In genomic region chr2:221468288-221468687, GRCh38 we compare ENCODE assay signal across 17 cellular contexts.
"Had no signal": no experiment of that assay in that cellular context is flagged by ENCODE, and none has a peak within 500 bp of the region (broad histone marks: within the 10 kb centered on the region; RNA-seq: fewer than 3 reads in every experiment).

No MANE protein-coding gene starts in this region.

- H3K4me3 ChIP-seq: colonic mucosa, thoracic aorta, upper lobe of left lung had no signal

- H3K36me3 ChIP-seq: brain microvascular endothelial cell, colonic mucosa, thoracic aorta, upper lobe of left lung had no signal

- H3K9me3 ChIP-seq: colonic mucosa, thoracic aorta, upper lobe of left lung had no signal

- H3K4me1 ChIP-seq: colonic mucosa had no signal

- H3K27me3 ChIP-seq: brain microvascular endothelial cell, colonic mucosa, upper lobe of left lung had no signal

- H3K27ac ChIP-seq: brain microvascular endothelial cell, colonic mucosa had no signal

- ATAC-seq: activated CD8-positive, alpha-beta T cell treated with anti-CD3 and anti-CD28 coated beads, Interleukin-2, amount 10 ng/mL, durations not matched to agents 7 days and 5 days; naive thymus-derived CD8-positive, alpha-beta T cell; stimulated activated naive B cell treated with anti-CD40 and anti-IgM and Interleukin-4, amounts not matched to agents 10 μg/mL and 1 μg/mL and 100 μg/mL, for 72 hours had no signal

- DNase-seq: activated B cell treated with CpG ODN at 0.5 μM for 24 hours; activated CD4-positive, alpha-beta T cell treated with anti-CD3 and anti-CD28 coated beads, Interleukin-2, amount 10 ng/mL, durations not matched to agents 7 days and 5 days; activated CD8-positive, alpha-beta T cell treated with anti-CD3 and anti-CD28 coated beads, Interleukin-2, amount 10 ng/mL, durations not matched to agents 7 days and 5 days; activated naive CD4-positive, alpha-beta T cell treated with anti-CD3 and anti-CD28 coated beads, Interleukin-2, amount 50 U/mL, for 16 hours; activated T-cell treated with anti-CD3 and anti-CD28 coated beads, Interleukin-2, amount 50 U/mL, for 24 hours; aorta; central memory CD4-positive, alpha-beta T cell; colonic mucosa; left ventricle myocardium superior; naive thymus-derived CD8-positive, alpha-beta T cell; occipital lobe; retina; stimulated activated naive B cell treated with anti-CD40 and anti-IgM and Interleukin-4, amounts not matched to agents 10 μg/mL and 1 μg/mL and 100 μg/mL, for 72 hours; SW 1271; upper lobe of left lung had no signal
